In the genomic region with DNA sequence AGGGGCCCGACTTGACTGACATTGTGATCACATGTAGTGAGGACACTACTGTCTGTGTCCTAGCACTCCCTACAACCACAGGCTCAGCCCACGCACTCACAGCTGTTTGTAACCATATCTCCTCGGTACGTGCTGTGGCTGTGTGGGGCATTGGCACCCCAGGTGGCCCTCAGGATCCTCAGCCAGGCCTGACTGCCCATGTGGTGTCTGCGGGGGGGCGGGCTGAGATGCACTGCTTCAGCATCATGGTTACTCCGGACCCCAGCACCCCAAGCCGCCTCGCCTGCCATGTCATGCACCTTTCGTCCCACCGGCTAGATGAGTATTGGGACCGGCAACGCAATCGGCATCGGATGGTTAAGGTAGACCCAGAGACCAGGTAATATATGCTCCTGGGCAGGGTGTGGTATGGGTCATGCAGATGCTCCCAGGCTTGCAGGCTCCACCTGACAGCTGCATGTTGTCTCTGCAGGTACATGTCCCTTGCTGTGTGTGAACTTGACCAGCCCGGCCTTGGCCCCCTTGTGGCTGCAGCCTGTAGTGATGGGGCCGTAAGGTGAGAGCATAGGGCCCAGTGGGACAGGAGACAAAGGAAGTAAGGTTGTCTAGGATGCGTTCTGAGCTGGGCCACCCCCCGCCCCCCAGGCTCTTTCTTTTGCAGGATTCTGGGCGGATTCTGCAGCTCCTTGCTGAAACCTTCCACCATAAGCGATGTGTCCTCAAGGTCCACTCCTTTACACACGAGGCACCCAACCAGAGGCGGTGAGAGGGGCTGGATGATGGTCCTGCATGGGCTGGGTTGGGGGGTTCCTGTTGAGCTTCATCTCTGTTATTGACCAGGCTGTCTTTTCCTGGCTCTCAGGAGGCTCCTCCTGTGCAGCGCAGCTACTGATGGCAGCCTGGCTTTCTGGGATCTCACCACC, we compare ENCODE assay signal across 8 cellular contexts. TPM values are rescaled to one million over a fixed set of nuclear protein-coding genes. Genes with fewer than 3 reads are reported as not detected.
DNase-seq lines count a peak whose midpoint lies in the region; ATAC-seq and TF ChIP-seq lines count a peak whose summit lies in the region.

No MANE protein-coding gene starts in this region.

- H3K27me3 Mint-ChIP-seq in T-helper 17 cell (no peaks in the 10 kb centered on the region), progenitor cell of endocrine pancreas (no peaks in the 10 kb centered on the region)

- TF ChIP-seq CTCF in GM13977 (IDR thresholded peaks at IDR 0.05; ENCODE audit: extremely low read depth, insufficient read depth, missing control alignments) (peak; percentile 71), epithelial cell of esophagus (IDR thresholded peaks at IDR 0.05; ENCODE audit: insufficient read depth, low read depth, low read length, missing control alignments) (peak; percentile 60), progenitor cell of endocrine pancreas (IDR thresholded peaks at IDR 0.05; ENCODE audit: unreplicated experiment) (peak; percentile 68)

- H3K4me1 ChIP-seq in BLaER1 (peaks cover 56% of the 10 kb centered on the region), aorta (ENCODE audit: control insufficient read depth in 1 of 2, insufficient read depth in 2 of 2, low read length in 2 of 2) (no peaks in the 10 kb centered on the region)

- H3K36me3 Mint-ChIP-seq in T-helper 17 cell (ENCODE audit: low read depth) (peaks cover 2% of the 10 kb centered on the region), progenitor cell of endocrine pancreas (ENCODE audit: insufficient read depth) (peaks cover 24% of the 10 kb centered on the region)

- intact Hi-C loops in aorta (cut with DNase I): no loop called here

- no peak overlapping the region for H3K27ac Mint-ChIP-seq in T-helper 17 cell
- H3K27ac Mint-ChIP-seq in progenitor cell of endocrine pancreas: no peak overlapping the region

- H3K27ac ChIP-seq in BLaER1 (no peak overlapping the region), aorta (ENCODE audit: low read depth in 1 of 2, low read length in 2 of 2) (no peak overlapping the region)

- H3K4me3 Mint-ChIP-seq in T-helper 17 cell (no peak overlapping the region), progenitor cell of endocrine pancreas (ENCODE audit: low read depth) (no peak overlapping the region)

- ATAC-seq in T-helper 17 cell (peak; percentile 47), GM19397 (IDR thresholded peaks at IDR 0.05; ENCODE audit: unreplicated experiment) (no peak), aorta (ENCODE audit: low FRiP score) (no peak)

- H4K20me1 ChIP-seq in BLaER1: peaks cover 87% of the 10 kb centered on the region

- no peaks in the 10 kb centered on the region for H3K9me3 Mint-ChIP-seq in progenitor cell of endocrine pancreas (ENCODE audit: low read depth)

- no peaks in the 10 kb centered on the region for H3K27me3 ChIP-seq in BLaER1
- no peaks in the 10 kb centered on the region for H3K27me3 ChIP-seq in aorta (ENCODE audit: control insufficient read depth in 1 of 2, insufficient read depth in 2 of 2, low read length in 1 of 2)

- H3K4me2 ChIP-seq in BLaER1: peak overlapping the region; percentile 17; the same call in 1 of the 2 replicates

- in situ Hi-C loops in GM13977 (cut with MboI; ENCODE audit: low pct_unique_long_range_greater_than_20kb, low sequenced_read_pairs, unreplicated experiment): no loop called here

- 81 to 85% methylated on average over 24 of the region's 24 CpGs for WGBS in aorta, 2 donors

- H3K4me3 ChIP-seq in BLaER1 (no peak overlapping the region), epithelial cell of esophagus (ENCODE audit: low read length) (no peak overlapping the region), aorta (ENCODE audit: low read length in 2 of 2) (no peak overlapping the region)

- H3K36me3 ChIP-seq in BLaER1: peaks cover 78% of the 10 kb centered on the region
- peaks cover 0 to 4% of the 10 kb centered on the region in 2 donors for H3K36me3 ChIP-seq in aorta (ENCODE audit: control insufficient read depth in 1 of 2, insufficient read depth in 2 of 2, low read length in 1 of 2)

- H3K9me3 ChIP-seq in BLaER1 (no peaks in the 10 kb centered on the region), T-helper 17 cell (ENCODE audit: control insufficient read depth, low read length, poor library complexity, severe bottlenecking) (no peaks in the 10 kb centered on the region), aorta (ENCODE audit: control insufficient read depth, low read length) (no peaks in the 10 kb centered on the region)

- H3K9ac ChIP-seq in BLaER1: no peak overlapping the region

- H3K4me1 Mint-ChIP-seq in T-helper 17 cell (peaks cover 21% of the 10 kb centered on the region), progenitor cell of endocrine pancreas (ENCODE audit: low read depth) (peaks cover 9% of the 10 kb centered on the region)

- DNase-seq in GM13977 (ENCODE audit: low spot score): peak; percentile 56
- DNase-seq in T-helper 17 cell: peak in 1 of 3 donors; percentile 47
- DNase-seq in epithelial cell of esophagus (ENCODE audit: low read depth): peak; percentile 64
- DNase-seq in progenitor cell of endocrine pancreas (ENCODE audit: low spot score, unreplicated experiment): peak; percentile 56
- no peak for DNase-seq in aorta
- DNase-seq in C1 segment of cervical spinal cord (lab: John Stamatoyannopoulos, UW): no peak

RNA-seq across cellular contexts. Expression of a gene that starts 4.4 kb away (rescaled TPM):
- 10 to 100 TPM; 21.2 to 27.4 TPM for total RNA-seq in T-helper 17 cell
- 44.1 and 45.5 TPM in 2 replicates for total RNA-seq in progenitor cell of endocrine pancreas
- total RNA-seq in aorta: 10 to 100 TPM in 1 of 2 donors, 1 to 10 TPM in 1; 8.8 to 20.6 TPM
- polyA plus RNA-seq in aorta: 10 to 100 TPM; 10.1 to 42.4 TPM

RNA-seq across cellular contexts. Expression of a gene that starts 6.8 kb away (rescaled TPM):
- total RNA-seq in T-helper 17 cell: 100 to 1,000 TPM; 181 to 202 TPM
- 369 and 414 TPM in 2 replicates for total RNA-seq in progenitor cell of endocrine pancreas
- 100 to 1,000 TPM; 118 to 151 TPM for total RNA-seq in aorta
- polyA plus RNA-seq in aorta: 100 to 1,000 TPM in 1 of 2 donors, 10 to 100 TPM in 1; 24.0 to 232 TPM

RNA-seq across cellular contexts. Expression of a gene that starts 7.9 kb away (rescaled TPM):
- 10 to 100 TPM; 61.3 to 62.9 TPM for total RNA-seq in T-helper 17 cell
- 46.1 and 49.5 TPM in 2 replicates for total RNA-seq in progenitor cell of endocrine pancreas
- 10 to 100 TPM; 55.8 to 60.6 TPM for total RNA-seq in aorta
- polyA plus RNA-seq in aorta: 10 to 100 TPM; 72.2 to 75.1 TPM

RNA-seq across cellular contexts. Expression of a gene that starts 15.2 kb away (rescaled TPM):
- total RNA-seq in T-helper 17 cell (100 to 1,000 TPM in 1 of 2 donors, 10 to 100 TPM in 1; 96.8 to 108 TPM), progenitor cell of endocrine pancreas (197 and 206 TPM in 2 replicates), aorta (100 to 1,000 TPM in 1 of 2 donors, 10 to 100 TPM in 1; 84.6 to 101 TPM)
- 100 to 1,000 TPM in 1 of 2 donors, 10 to 100 TPM in 1; 47.6 to 111 TPM for polyA plus RNA-seq in aorta

RNA-seq across cellular contexts. Expression of a gene that starts 24.0 kb away (rescaled TPM):
- total RNA-seq in T-helper 17 cell (10 to 100 TPM; 37.8 to 43.2 TPM), progenitor cell of endocrine pancreas (45.3 and 48.4 TPM in 2 replicates), aorta (10 to 100 TPM; 22.0 to 36.6 TPM)
- 10 to 100 TPM; 11.1 to 59.5 TPM for polyA plus RNA-seq in aorta

Comparison
In these comparisons a context has a peak if more than half of its experiments do, and no peak if none do; other contexts are left out.
1. DNase-seq: peak in GM13977 (single experiment), epithelial cell of esophagus (single experiment) and progenitor cell of endocrine pancreas (single experiment); none in aorta (0 of 2) and C1 segment of cervical spinal cord (0 of 14).
2. Peak in every context shown above with its lines, with median percentiles within 50 percentile points of each other: CTCF ChIP-seq.